In genomic region chr3:127833281-127834032, GRCh38 we compare ENCODE assay signal across 12 cellular contexts.
"Had no signal": no experiment of that assay in that cellular context is flagged by ENCODE, and none has a peak within 500 bp of the region (broad histone marks: within the 10 kb centered on the region; RNA-seq: fewer than 3 reads in every experiment).

No MANE protein-coding gene starts in this region.

- H3K4me1 ChIP-seq: upper lobe of left lung had no signal

- H3K27me3 ChIP-seq: spleen, upper lobe of left lung had no signal

- DNase-seq: activated CD4-positive, alpha-beta memory T cell treated with anti-CD3 and anti-CD28 coated beads, Interleukin-2, amount 10 ng/mL, durations not matched to agents 7 days and 5 days; activated naive CD8-positive, alpha-beta T cell treated with anti-CD3 and anti-CD28 coated beads, Interleukin-2, amount 10 ng/mL, durations not matched to agents 7 days and 5 days; activated T-cell treated with anti-CD3 and anti-CD28 coated beads, Interleukin-2, amount 50 U/mL, for 72 hours; aorta; hypothalamus; occipital lobe; right cardiac atrium; spleen; stimulated activated CD4-positive, alpha-beta T cell treated with anti-CD3 and anti-CD28 coated beads, Interleukin-1b, Interleukin-23, amount 100 ng/mL, for 48 hours; stimulated activated naive CD8-positive, alpha-beta T cell treated with anti-CD3 and anti-CD28 coated beads, Interleukin-15, Interleukin-2, amounts not matched to agents 100 U/mL and 50 U/mL, for 24 hours; SW 1271; upper lobe of left lung had no signal

- H3K27ac ChIP-seq: spleen, upper lobe of left lung had no signal

- H3K4me3 ChIP-seq: spleen, upper lobe of left lung had no signal

- H3K36me3 ChIP-seq: spleen, upper lobe of left lung had no signal
